In genomic region chr4:31020363-31020762, GRCh38 we compare ENCODE assay signal across 19 cellular contexts.
DNase-seq lines count a peak whose midpoint lies in the region; ATAC-seq and TF ChIP-seq lines count a peak whose summit lies in the region.
"Had no signal": no experiment of that assay in that cellular context is flagged by ENCODE, and none has a peak within 500 bp of the region (broad histone marks: within the 10 kb centered on the region; RNA-seq: fewer than 3 reads in every experiment).

No MANE protein-coding gene starts in this region.

- H3K9me3 ChIP-seq in left lung (no peaks in the 10 kb centered on the region), smooth muscle cell (replicated peaks; ENCODE audit: low read depth) (no peaks in the 10 kb centered on the region), osteoblast (ENCODE audit: low read depth, low read length) (peaks cover 2% of the 10 kb centered on the region)
- H3K9me3 ChIP-seq: SJCRH30 had no signal

- no peak overlapping the region for H2AFZ ChIP-seq in smooth muscle cell (ENCODE audit: low read depth)
- H2AFZ ChIP-seq in osteoblast (ENCODE audit: low read length), result no peak overlapping the region
- H2AFZ ChIP-seq: GM23248 had no signal

- H3K4me1 ChIP-seq in left lung (no peaks in the 10 kb centered on the region), smooth muscle cell (ENCODE audit: low read depth) (peaks cover 12% of the 10 kb centered on the region), osteoblast (ENCODE audit: insufficient read depth, low read length) (no peaks in the 10 kb centered on the region)
- H3K4me1 ChIP-seq: SJCRH30 had no signal

- no peaks in the 10 kb centered on the region for H3F3A ChIP-seq in smooth muscle cell (ENCODE audit: low read depth)

- 58% methylated on average over 8 of the region's 8 CpGs for WGBS in smooth muscle cell (ENCODE audit: low lambda C conversion rate)

- H3K4me2 ChIP-seq in smooth muscle cell (peak overlapping the region; percentile 49), osteoblast (ENCODE audit: insufficient read depth, low read length) (no peak overlapping the region)
- H3K4me2 ChIP-seq: KMS-11 had no signal

- H3K27ac ChIP-seq in left lung, result no peak overlapping the region
- no peak overlapping the region for H3K27ac ChIP-seq in smooth muscle cell (ENCODE audit: low read depth)
- no peak overlapping the region for H3K27ac ChIP-seq in osteoblast (ENCODE audit: low read depth, low read length)
- H3K27ac ChIP-seq: GM23248, KMS-11, SJCRH30 had no signal

- intact Hi-C loops in left lung (cut with DNase I), result no loop called here

- H3K27me3 ChIP-seq in left lung (no peaks in the 10 kb centered on the region), smooth muscle cell (ENCODE audit: low read depth) (no peaks in the 10 kb centered on the region), osteoblast (ENCODE audit: insufficient read depth, low read length) (no peaks in the 10 kb centered on the region)
- H3K27me3 ChIP-seq: SJCRH30 had no signal

- H3K4me3 ChIP-seq in left lung, result no peak overlapping the region
- peak overlapping the region; percentile 17 for H3K4me3 ChIP-seq in smooth muscle cell
- H3K4me3 ChIP-seq in osteoblast (ENCODE audit: insufficient read depth, low read length), result no peak overlapping the region
- H3K4me3 ChIP-seq: GM23248, SJCRH30 had no signal

- TF ChIP-seq CTCF in left lung (IDR thresholded peaks at IDR 0.05) (no peak), smooth muscle cell (IDR thresholded peaks at IDR 0.05; ENCODE audit: borderline replicate concordance, insufficient read depth, poor library complexity, severe bottlenecking) (no peak), osteoblast (IDR thresholded peaks at IDR 0.05; ENCODE audit: extremely low read depth, low read depth, low read length) (no peak)

- no peak overlapping the region for H3K9ac ChIP-seq in smooth muscle cell (ENCODE audit: low read depth)
- H3K9ac ChIP-seq: GM23248, KMS-11 had no signal

- H3K36me3 ChIP-seq in left lung, result no peaks in the 10 kb centered on the region
- no peaks in the 10 kb centered on the region for H3K36me3 ChIP-seq in smooth muscle cell (ENCODE audit: low read depth)
- no peaks in the 10 kb centered on the region for H3K36me3 ChIP-seq in osteoblast (ENCODE audit: insufficient read depth, low read length)

- ATAC-seq in left lung (peak; percentile 54), GM18873 (IDR thresholded peaks at IDR 0.05; ENCODE audit: low FRiP score, unreplicated experiment) (no peak)

- H3K79me2 ChIP-seq in smooth muscle cell (ENCODE audit: low read depth) (no peaks in the 10 kb centered on the region), osteoblast (ENCODE audit: insufficient read depth, low read length) (no peaks in the 10 kb centered on the region)

- DNase-seq in NCI-H510A treated with DMSO at 0.1 percent for 48 hours (lab: John Stamatoyannopoulos, UW), result peak; percentile 3
- no peak for DNase-seq in NCI-H510A (lab: John Stamatoyannopoulos, UW)
- peak; percentile 6 for DNase-seq in NCI-H69 (lab: John Stamatoyannopoulos, UW)
- DNase-seq in left lung, result peak in 1 of 2 donors; percentile 26
- no peak for DNase-seq in smooth muscle cell (lab: John Stamatoyannopoulos, UW; ENCODE audit: unreplicated experiment)
- DNase-seq in hepatic stellate cell (ENCODE audit: low spot score), result no peak
- DNase-seq in osteoblast (ENCODE audit: insufficient read length, low spot score, missing footprints), result no peak
- DNase-seq: 8988T; CD4-positive, alpha-beta memory T cell; DMS79 treated with DMSO at 0.1 percent for 48 hours; GM23248; NCI-H1048; NCI-H1436 treated with DMSO at 0.1 percent for 48 hours; NCI-H2081 treated with DMSO at 0.1 percent for 48 hours; NCI-H748 treated with DMSO at 0.1 percent for 48 hours; RPMI8226; SJCRH30 had no signal

- H4K20me1 ChIP-seq in smooth muscle cell (ENCODE audit: low read depth) (no peaks in the 10 kb centered on the region), osteoblast (ENCODE audit: insufficient read depth, low read length) (no peaks in the 10 kb centered on the region)

Comparison
In these comparisons a context has a peak if more than half of its experiments do, and no peak if none do; other contexts are left out.
1. DNase-seq: peak in NCI-H510A treated with DMSO at 0.1 percent for 48 hours (single experiment) and NCI-H69 (single experiment); none in NCI-H510A (single experiment), smooth muscle cell (single experiment), hepatic stellate cell (single experiment) and osteoblast (single experiment).